Comparison of ENCODE assay signal across 19 cellular contexts in genomic region chr2:205967391-205968075, GRCh38.
A peak's percentile ranks its signal among the peaks of the same experiment; 100 is the strongest.
DNase-seq lines count a peak whose midpoint lies in the region; ATAC-seq and TF ChIP-seq lines count a peak whose summit lies in the region.
"Had no signal": no experiment of that assay in that cellular context is flagged by ENCODE, and none has a peak within 500 bp of the region (broad histone marks: within the 10 kb centered on the region; RNA-seq: fewer than 3 reads in every experiment).

No MANE protein-coding gene starts in this region.

- no peak for TF ChIP-seq POLR2A in heart left ventricle (IDR thresholded peaks at IDR 0.05)

- TF ChIP-seq CTCF in HFF-Myc (IDR thresholded peaks at IDR 0.05; ENCODE audit: low read depth, low read length, missing control alignments) (no peak), lower lobe of right lung (IDR thresholded peaks at IDR 0.05) (no peak), heart left ventricle (IDR thresholded peaks at IDR 0.05) (no peak)

- intact Hi-C loops in lower lobe of right lung (cut with DNase I) (no loop called here), heart left ventricle (cut with DNase I) (no loop called here)

- H3K9me3 ChIP-seq in lower lobe of right lung (no peaks in the 10 kb centered on the region), heart left ventricle (no peaks in the 10 kb centered on the region)
- H3K9me3 ChIP-seq: body of pancreas, gastroesophageal sphincter, stomach, upper lobe of left lung had no signal

- no peaks in the 10 kb centered on the region for H3K36me3 ChIP-seq in lower lobe of right lung
- no peaks in the 10 kb centered on the region for H3K36me3 ChIP-seq in heart left ventricle
- H3K36me3 ChIP-seq: gastroesophageal sphincter, stomach, upper lobe of left lung had no signal

- peak; percentile 37 to 66 for ATAC-seq in lower lobe of right lung
- ATAC-seq in heart left ventricle, result no peak
- ATAC-seq: body of pancreas, gastroesophageal sphincter, left ventricle myocardium superior, Right ventricle myocardium inferior had no signal

- DNase-seq in ELR (ENCODE audit: low read depth) (peak; percentile 35), HFF-Myc (ENCODE audit: extremely low read depth, low read depth) (peak; percentile 35), SKM-1 (lab: John Stamatoyannopoulos, UW; ENCODE audit: unreplicated experiment) (peak; percentile 39), lower lobe of right lung (no peak), heart left ventricle (no peak), T-helper 1 cell (no peak), retina (no peak), HuH-7.5 (ENCODE audit: low spot score) (no peak)
- DNase-seq: body of pancreas; DND-41; HFFc6; left ventricle myocardium superior; NCI-H187; stimulated activated CD4-positive, alpha-beta T cell treated with anti-CD3 and anti-CD28 coated beads, Interleukin-1b, Interleukin-23, amount 100 ng/mL, for 48 hours; stomach; upper lobe of left lung had no signal

- H3K4me1 ChIP-seq in lower lobe of right lung (no peaks in the 10 kb centered on the region), heart left ventricle (no peaks in the 10 kb centered on the region)
- H3K4me1 ChIP-seq: gastroesophageal sphincter had no signal

- H3K27ac ChIP-seq in lower lobe of right lung, result no peak overlapping the region
- H3K27ac ChIP-seq in heart left ventricle, result no peak overlapping the region
- H3K27ac ChIP-seq: body of pancreas, coronary artery, gastroesophageal sphincter, stomach, upper lobe of left lung had no signal

- no peak overlapping the region for H3K4me3 ChIP-seq in HFF-Myc (replicated peaks; ENCODE audit: low read depth, low read length)
- H3K4me3 ChIP-seq in lower lobe of right lung, result no peak overlapping the region
- no peak overlapping the region for H3K4me3 ChIP-seq in heart left ventricle
- H3K4me3 ChIP-seq: body of pancreas, coronary artery, gastroesophageal sphincter, stomach, upper lobe of left lung had no signal

- H3K27me3 ChIP-seq in lower lobe of right lung (ENCODE audit: low read depth) (no peaks in the 10 kb centered on the region), heart left ventricle (no peaks in the 10 kb centered on the region)
- H3K27me3 ChIP-seq: body of pancreas, gastroesophageal sphincter, stomach, upper lobe of left lung had no signal

- WGBS in heart left ventricle, 4 donors, result 78 to 82% (median 80%) methylated on average over 7 of the region's 7 CpGs

Comparison
In these comparisons a context has a peak if more than half of its experiments do, and no peak if none do; other contexts are left out.
1. DNase-seq: peak in ELR (single experiment), HFF-Myc (single experiment) and SKM-1 (single experiment); none in lower lobe of right lung (single experiment), heart left ventricle (0 of 5), T-helper 1 cell (0 of 5), retina (single experiment) and HuH-7.5 (single experiment).
2. ATAC-seq: peak in lower lobe of right lung (2 of 2); none in heart left ventricle (0 of 4).